Comparison of ENCODE assay signal across 15 cellular contexts in genomic region chr21:37670883-37671282, GRCh38.
DNase-seq lines count a peak whose midpoint lies in the region; ATAC-seq lines count a peak whose summit lies in the region.
"Had no signal": no experiment of that assay in that cellular context is flagged by ENCODE, and none has a peak within 500 bp of the region (broad histone marks: within the 10 kb centered on the region; RNA-seq: fewer than 3 reads in every experiment).

No MANE protein-coding gene starts in this region.

- ATAC-seq in activated CD4-positive, CD25-positive, alpha-beta regulatory T cell treated with anti-CD3 and anti-CD28 coated beads, Interleukin-2, amount 50 U/mL, for 24 hours, result no peak
- no peak for ATAC-seq in HG03097 (IDR thresholded peaks at IDR 0.05; ENCODE audit: low FRiP score, unreplicated experiment)
- ATAC-seq: HCT116; stimulated activated naive CD8-positive, alpha-beta T cell treated with anti-CD3 and anti-CD28 coated beads, Interleukin-15, Interleukin-2, amounts not matched to agents 100 U/mL and 50 U/mL, for 24 hours had no signal

- DNase-seq in AG08396 (ENCODE audit: low spot score) (peak; percentile 58), M059J (ENCODE audit: low read depth) (peak; percentile 54), dermis blood vessel endothelial cell (peak; percentile 78), kidney tubule cell (ENCODE audit: low spot score) (peak; percentile 67), NCI-H82 (lab: John Stamatoyannopoulos, UW) (no peak), DMS 273 (lab: John Stamatoyannopoulos, UW; ENCODE audit: unreplicated experiment) (no peak)
- DNase-seq: activated CD4-positive, alpha-beta T cell treated with anti-CD3 and anti-CD28 coated beads for 48 hours; cerebellar nuclear complex; MM.1S; NCI-H2081 treated with DMSO at 0.1 percent for 48 hours; stimulated activated naive CD8-positive, alpha-beta T cell treated with anti-CD3 and anti-CD28 coated beads, Interleukin-15, Interleukin-2, amounts not matched to agents 100 U/mL and 50 U/mL, for 24 hours; T-helper 9 cell had no signal

Comparison
In these comparisons a context has a peak if more than half of its experiments do, and no peak if none do; other contexts are left out.
1. DNase-seq: peak in AG08396 (single experiment), M059J (single experiment), dermis blood vessel endothelial cell (single experiment) and kidney tubule cell (single experiment); none in NCI-H82 (single experiment) and DMS 273 (single experiment).